Comparison of ENCODE assay signal across 27 cellular contexts in the genomic region with DNA sequence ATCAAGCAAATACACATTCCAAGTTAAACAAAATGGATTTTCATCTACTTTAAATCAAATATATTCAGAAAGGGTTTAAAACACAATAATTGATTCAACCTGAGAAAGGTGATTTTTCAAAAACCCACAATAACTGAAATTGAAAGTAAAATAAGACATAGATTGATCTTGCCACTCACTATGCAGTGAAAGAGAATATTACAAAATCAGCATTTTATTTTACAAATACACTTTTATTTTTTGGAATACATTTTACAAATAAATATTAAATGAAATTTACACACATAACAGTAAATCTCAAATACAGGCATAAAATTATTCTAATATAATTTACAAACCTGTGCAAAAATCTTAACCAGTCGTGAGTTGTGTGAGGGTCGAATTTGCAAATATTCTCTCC.
"Had no signal": no experiment of that assay in that cellular context is flagged by ENCODE, and none has a peak within 500 bp of the region (broad histone marks: within the 10 kb centered on the region; RNA-seq: fewer than 3 reads in every experiment).

No MANE protein-coding gene starts in this region.

- H3K27me3 ChIP-seq: ascending aorta, breast epithelium, cardiac muscle cell, dorsolateral prefrontal cortex, esophagus muscularis mucosa, foreskin keratinocyte, gastrocnemius medialis, heart right ventricle had no signal

- H3K36me3 ChIP-seq: breast epithelium had no signal

- H3K9me3 ChIP-seq: ascending aorta, breast epithelium, esophagus muscularis mucosa, gastrocnemius medialis, heart right ventricle had no signal

- H3K27ac ChIP-seq: ascending aorta, breast epithelium, cardiac muscle cell, coronary artery, dorsolateral prefrontal cortex, esophagus muscularis mucosa, foreskin keratinocyte, gastrocnemius medialis, heart right ventricle had no signal

- ATAC-seq: activated T-cell treated with anti-CD3 and anti-CD28 coated beads, Interleukin-2, amount 50 U/mL, for 72 hours; foreskin keratinocyte; gastrocnemius medialis; heart right ventricle had no signal

- DNase-seq: activated CD4-positive, alpha-beta memory T cell treated with anti-CD3 and anti-CD28 coated beads, Interleukin-2, amount 10 ng/mL, durations not matched to agents 7 days and 5 days; activated CD4-positive, alpha-beta T cell treated with anti-CD3 and anti-CD28 coated beads for 1 hour; activated CD4-positive, alpha-beta T cell treated with anti-CD3 and anti-CD28 coated beads for 4 hours; activated CD4-positive, alpha-beta T cell treated with anti-CD3 and anti-CD28 coated beads, Interleukin-2, amount 10 ng/mL, durations not matched to agents 7 days and 5 days; activated CD4-positive, alpha-beta T cell treated with anti-CD3 and anti-CD28 coated beads, Interleukin-2, amount 50 U/mL, for 4 hours; activated CD8-positive, alpha-beta memory T cell treated with anti-CD3 and anti-CD28 coated beads, Interleukin-2, amount 50 U/mL, for 48 hours; activated gamma-delta T cell; activated naive CD4-positive, alpha-beta T cell; activated naive CD4-positive, alpha-beta T cell treated with anti-CD3 and anti-CD28 coated beads, Interleukin-2, amount 10 ng/mL, durations not matched to agents 7 days and 5 days; activated naive CD8-positive, alpha-beta T cell treated with anti-CD3 and anti-CD28 coated beads, Interleukin-2, amount 10 ng/mL, durations not matched to agents 7 days and 5 days; activated T-cell treated with anti-CD3 and anti-CD28 coated beads for 4 hours; activated T-cell treated with anti-CD3 and anti-CD28 coated beads, Interleukin-2, amount 50 U/mL, for 24 hours; activated T-cell treated with anti-CD3 and anti-CD28 coated beads, Interleukin-2, amount 50 U/mL, for 72 hours; central memory CD4-positive, alpha-beta T cell; cerebellar nuclear complex; dorsolateral prefrontal cortex; effector memory CD4-positive, alpha-beta T cell; endodermal cell; erythroblast; foreskin keratinocyte; gastrocnemius medialis; heart right ventricle had no signal

- H3K4me1 ChIP-seq: ascending aorta, breast epithelium, esophagus muscularis mucosa, gastrocnemius medialis, heart right ventricle had no signal

- H3K4me3 ChIP-seq: ascending aorta, breast epithelium, cardiac muscle cell, coronary artery, dorsolateral prefrontal cortex, esophagus muscularis mucosa, gastrocnemius medialis, heart right ventricle had no signal
